9 cellular contexts compared by ENCODE assay signal in genomic region chr19:40884187-40884931, GRCh38. TPM values are rescaled to one million over a fixed set of nuclear protein-coding genes. Genes with fewer than 3 reads are reported as not detected.
"Had no signal": no experiment of that assay in that cellular context is flagged by ENCODE, and none has a peak within 500 bp of the region (broad histone marks: within the 10 kb centered on the region; RNA-seq: fewer than 3 reads in every experiment).

No MANE protein-coding gene starts in this region.

RNA-seq across cellular contexts. Expression of gene CYP2A7, which starts 2.3 kb away (rescaled TPM):
- total RNA-seq: LHCN-M2, MCF 10A, NCI-H460, OCI-LY7, PC-9, Right ventricle myocardium inferior, RPMI7951, SJCRH30, SK-MEL-5 had no signal

RNA-seq across cellular contexts. Expression of gene CYP2A6, which starts 34.1 kb away (rescaled TPM):
- total RNA-seq: LHCN-M2, MCF 10A, NCI-H460, OCI-LY7, PC-9, Right ventricle myocardium inferior, RPMI7951, SJCRH30, SK-MEL-5 had no signal
